Comparison of ENCODE assay signal across 22 cellular contexts in the genomic region with DNA sequence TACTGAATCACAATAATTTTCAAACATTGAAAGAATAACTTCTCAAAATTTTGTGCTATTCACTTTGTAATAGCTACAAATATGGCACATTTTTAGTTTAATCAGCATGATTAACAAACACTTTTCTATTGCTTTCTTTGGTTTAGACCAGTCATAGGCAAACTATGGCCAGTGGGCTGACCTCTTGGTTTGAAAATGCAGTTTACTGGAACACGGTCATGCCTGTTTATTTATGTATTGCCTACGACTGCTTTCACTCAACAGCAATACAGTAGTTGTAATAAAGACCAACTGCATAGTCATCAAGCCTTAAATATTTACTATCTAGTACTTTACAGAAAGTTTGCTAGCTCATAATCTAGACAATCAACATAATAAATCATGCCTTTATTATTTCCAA.
DNase-seq lines count a peak whose midpoint lies in the region; ATAC-seq, FAIRE-seq and TF ChIP-seq lines count a peak whose summit lies in the region.
"Had no signal": no experiment of that assay in that cellular context is flagged by ENCODE, and none has a peak within 500 bp of the region (broad histone marks: within the 10 kb centered on the region; RNA-seq: fewer than 3 reads in every experiment).

No MANE protein-coding gene starts in this region.

- FAIRE-seq in astrocyte (lab: Jason Lieb, UNC): no peak
- FAIRE-seq: GM12891, GM18507, K562 had no signal

- no peak overlapping the region for H2AK9ac ChIP-seq in IMR-90 (replicated peaks; ENCODE audit: low read depth, low read length, poor library complexity)

- H3K23ac ChIP-seq in IMR-90 (ENCODE audit: low read depth, low read length): no peak overlapping the region

- no peak overlapping the region for H3K27ac Mint-ChIP-seq in astrocyte (ENCODE audit: unreplicated experiment)
- H3K27ac Mint-ChIP-seq in activated naive CD8-positive, alpha-beta T cell treated with anti-CD3 and anti-CD28 coated beads for 36 hours: no peak overlapping the region
- H3K27ac Mint-ChIP-seq: B cell had no signal

- H4K8ac ChIP-seq in IMR-90 (ENCODE audit: low read depth in 2 of 2, low read length in 2 of 2): no peak overlapping the region

- H3K9me3 ChIP-seq in IMR-90 (ENCODE audit: control insufficient read depth, insufficient read depth, low read length): no peaks in the 10 kb centered on the region
- H3K9me3 ChIP-seq in astrocyte (ENCODE audit: insufficient read depth, low read depth, low read length): no peaks in the 10 kb centered on the region
- H3K9me3 ChIP-seq: Caco-2 had no signal

- H3K36me3 Mint-ChIP-seq in astrocyte (ENCODE audit: low read depth, unreplicated experiment): no peaks in the 10 kb centered on the region
- no peaks in the 10 kb centered on the region for H3K36me3 Mint-ChIP-seq in activated naive CD8-positive, alpha-beta T cell treated with anti-CD3 and anti-CD28 coated beads for 36 hours

- H3K4me1 ChIP-seq in IMR-90 (ENCODE audit: control insufficient read depth, insufficient read depth, low read length) (no peaks in the 10 kb centered on the region), astrocyte (ENCODE audit: insufficient read depth, low read length) (no peaks in the 10 kb centered on the region)
- H3K4me1 ChIP-seq: Caco-2 had no signal

- no peak overlapping the region for H2BK120ac ChIP-seq in IMR-90 (ENCODE audit: low read depth, low read length)

- CTCF ChIA-PET in IMR-90 (lab: Yijun Ruan, JAX): no interaction called here

- no peak overlapping the region for H3K4me3 Mint-ChIP-seq in astrocyte (ENCODE audit: unreplicated experiment)
- no peak overlapping the region for H3K4me3 Mint-ChIP-seq in activated naive CD8-positive, alpha-beta T cell treated with anti-CD3 and anti-CD28 coated beads for 36 hours
- H3K4me3 Mint-ChIP-seq: B cell had no signal

- BruUV-seq in IMR-90 (replicated peaks; lab: Mats Ljungman, UMichigan): no TSS peak

- no peaks in the 10 kb centered on the region for H3K9me1 ChIP-seq in IMR-90 (ENCODE audit: insufficient read depth, low read length)

- intact Hi-C loops in IMR-90 (cut with micrococcal nuclease): no loop called here

- H2AK5ac ChIP-seq in IMR-90 (ENCODE audit: low read depth, low read length): no peak overlapping the region

- no peaks in the 10 kb centered on the region for H3K79me1 ChIP-seq in IMR-90 (ENCODE audit: low read depth in 1 of 2, low read length in 2 of 2)

- H3K27me3 ChIP-seq in IMR-90 (ENCODE audit: control insufficient read depth, insufficient read depth, low read length): no peaks in the 10 kb centered on the region
- peaks cover 5% of the 10 kb centered on the region for H3K27me3 ChIP-seq in astrocyte (ENCODE audit: insufficient read depth, low read length)

- no peak for TF ChIP-seq POLR2A in IMR-90 (IDR thresholded peaks at IDR 0.05; ENCODE audit: low read depth, low read length)

- TF ChIP-seq RAD21 in IMR-90 (IDR thresholded peaks at IDR 0.05; ENCODE audit: low read length): no peak

- H3K4me2 ChIP-seq in IMR-90 (ENCODE audit: low read depth, low read length) (no peak overlapping the region), astrocyte (ENCODE audit: low read length) (no peak overlapping the region)

- H3K9ac ChIP-seq in IMR-90 (ENCODE audit: low read depth, low read length) (no peak overlapping the region), astrocyte (ENCODE audit: low read length) (no peak overlapping the region)

- H3K36me3 ChIP-seq in IMR-90 (ENCODE audit: control insufficient read depth, insufficient read depth, low read length): no peaks in the 10 kb centered on the region
- no peaks in the 10 kb centered on the region for H3K36me3 ChIP-seq in astrocyte (ENCODE audit: insufficient read depth, low read length)

- H2AFZ ChIP-seq in IMR-90 (replicated peaks; ENCODE audit: low read length, poor library complexity) (no peak overlapping the region), astrocyte (ENCODE audit: low read depth, low read length) (no peak overlapping the region)

- no peak overlapping the region for H3K4me3 ChIP-seq in IMR-90 (ENCODE audit: insufficient read depth, low read depth, low read length)
- H3K4me3 ChIP-seq in astrocyte (ENCODE audit: insufficient read depth, low read depth, low read length): no peak overlapping the region
- no peak overlapping the region for H3K4me3 ChIP-seq in fibroblast of pulmonary artery (replicated peaks; ENCODE audit: low read depth, low read length)
- H3K4me3 ChIP-seq: K562 had no signal

- no peak for TF ChIP-seq CTCF in IMR-90 (conservative IDR thresholded peaks at IDR 0.05; ENCODE audit: low read depth, low read length)
- TF ChIP-seq CTCF in astrocyte (IDR thresholded peaks at IDR 0.05; ENCODE audit: insufficient read depth, low read depth, low read length): no peak
- TF ChIP-seq CTCF in fibroblast of pulmonary artery (IDR thresholded peaks at IDR 0.05; ENCODE audit: low read length, missing control alignments): no peak

- ATAC-seq in IMR-90 (ENCODE audit: low read depth) (peak; percentile 45), GM18870 (IDR thresholded peaks at IDR 0.05; ENCODE audit: unreplicated experiment) (no peak)
- ATAC-seq: K562, PC-3, SK-N-SH treated with all-trans-retinoic acid at 6 μM for 48 hours had no signal

- no peak overlapping the region for H4K5ac ChIP-seq in IMR-90 (ENCODE audit: low read depth, low read length)

- H4K91ac ChIP-seq in IMR-90 (ENCODE audit: insufficient read depth, low read depth, low read length): no peak overlapping the region

- H2BK20ac ChIP-seq in IMR-90 (ENCODE audit: low read depth, low read length): no peak overlapping the region

- dilution Hi-C loops in IMR-90 (cut with HindIII; ENCODE audit: low sequenced_read_pairs, unreplicated experiment): no loop called here

- POLR2A ChIA-PET in IMR-90 (lab: Charles Lee; ENCODE audit: unreplicated experiment): no interaction called here

- no peak overlapping the region for H3K18ac ChIP-seq in IMR-90 (ENCODE audit: low read depth, low read length)

- no peak overlapping the region for H2BK15ac ChIP-seq in IMR-90 (ENCODE audit: low read depth, low read length)

- in situ Hi-C loops in IMR-90 (cut with MboI; ENCODE audit: low sequenced_read_pairs): no loop called here

- H3K79me2 ChIP-seq in astrocyte (ENCODE audit: insufficient read depth, low read length): no peaks in the 10 kb centered on the region

- no peak overlapping the region for H3K4ac ChIP-seq in IMR-90 (ENCODE audit: low read depth, low read length)

- DNase-seq in IMR-90: peak; percentile 74
- DNase-seq in astrocyte (ENCODE audit: low read depth): peak; percentile 73
- peak; percentile 25 for DNase-seq in fibroblast of pulmonary artery (ENCODE audit: low read depth)
- no peak for DNase-seq in NCI-H1417 (lab: John Stamatoyannopoulos, UW)
- DNase-seq in NCI-H2227 treated with DMSO at 0.1 percent for 48 hours (lab: John Stamatoyannopoulos, UW): no peak
- no peak for DNase-seq in activated naive CD8-positive, alpha-beta T cell treated with anti-CD3 and anti-CD28 coated beads for 36 hours
- DNase-seq: Caco-2, GOT3, MV-4-11, NCI-H1417 treated with DMSO at 0.1 percent for 48 hours, NCI-H1930, NCI-H345, NCI-H524 treated with DMSO at 0.1 percent for 48 hours, PC-3, SIG-M5 had no signal

- no peak overlapping the region for H2BK5ac ChIP-seq in IMR-90 (ENCODE audit: low read depth, low read length, poor library complexity, severe bottlenecking)

- WGBS in IMR-90 (ENCODE audit: extremely low coverage in 2 of 2, insufficient read length in 1 of 2), 2 experiments: no CpG with 5 or more reads among the region's 2 CpGs

- no peak overlapping the region for H3K27ac ChIP-seq in IMR-90 (ENCODE audit: insufficient read depth, low read length)
- no peak overlapping the region for H3K27ac ChIP-seq in astrocyte (ENCODE audit: low read depth, low read length)
- H3K27ac ChIP-seq: RWPE1 had no signal

- no peak overlapping the region for H3K56ac ChIP-seq in IMR-90 (ENCODE audit: extremely low read depth, insufficient read depth, low read length)

- no peak overlapping the region for H3K14ac ChIP-seq in IMR-90 (replicated peaks; ENCODE audit: low read depth, low read length)

- H3K9me3 Mint-ChIP-seq in astrocyte (ENCODE audit: unreplicated experiment): no peaks in the 10 kb centered on the region
- H3K9me3 Mint-ChIP-seq in activated naive CD8-positive, alpha-beta T cell treated with anti-CD3 and anti-CD28 coated beads for 36 hours: peaks cover 1% of the 10 kb centered on the region

- H3K27me3 Mint-ChIP-seq in astrocyte (ENCODE audit: low read depth, unreplicated experiment): peaks cover 4% of the 10 kb centered on the region
- H3K27me3 Mint-ChIP-seq in activated naive CD8-positive, alpha-beta T cell treated with anti-CD3 and anti-CD28 coated beads for 36 hours: no peaks in the 10 kb centered on the region
- H3K27me3 Mint-ChIP-seq: B cell had no signal

- H3K4me1 Mint-ChIP-seq in astrocyte (ENCODE audit: low read depth, unreplicated experiment): peaks cover 16% of the 10 kb centered on the region
- no peaks in the 10 kb centered on the region for H3K4me1 Mint-ChIP-seq in activated naive CD8-positive, alpha-beta T cell treated with anti-CD3 and anti-CD28 coated beads for 36 hours
- H3K4me1 Mint-ChIP-seq: B cell had no signal

- H4K20me1 ChIP-seq in IMR-90 (ENCODE audit: insufficient read depth, low read length) (no peaks in the 10 kb centered on the region), astrocyte (ENCODE audit: insufficient read depth, low read length) (no peaks in the 10 kb centered on the region)

TF ChIP-seq in IMR-90, 13 proteins besides CTCF, POLR2A, EP300 and RAD21:
- TF ChIP-seq BHLHE40 (IDR thresholded peaks at IDR 0.05; ENCODE audit: low read depth, low read length) (peak; percentile 42; the same call in 1 of the 2 replicates), MAFK (IDR thresholded peaks at IDR 0.05; ENCODE audit: low read depth, low read length) (0 out of 2 replicates have a peak, but pooled peaks have one; percentile 6), CEBPB (IDR thresholded peaks at IDR 0.05; ENCODE audit: low read depth, low read length) (no peak)

Comparison
In these comparisons a context has a peak if more than half of its experiments do, and no peak if none do; other contexts are left out.
1. DNase-seq: peak in IMR-90 (single experiment), astrocyte (single experiment) and fibroblast of pulmonary artery (single experiment); none in NCI-H1417 (0 of 3), NCI-H2227 treated with DMSO at 0.1 percent for 48 hours (single experiment) and activated naive CD8-positive, alpha-beta T cell treated with anti-CD3 and anti-CD28 coated beads for 36 hours (single experiment).